ENCODE assay signal across 10 cellular contexts in genomic region chr5:141135030-141135717, GRCh38. TPM values are rescaled to one million over a fixed set of nuclear protein-coding genes. Genes with fewer than 3 reads are reported as not detected.
DNase-seq lines count a peak whose midpoint lies in the region; ATAC-seq, FAIRE-seq and TF ChIP-seq lines count a peak whose summit lies in the region.
"Had no signal": no experiment of that assay in that cellular context is flagged by ENCODE, and none has a peak within 500 bp of the region (broad histone marks: within the 10 kb centered on the region; RNA-seq: fewer than 3 reads in every experiment).

Gene PCDHB5, plus strand, starts transcription at chr5:141135206. Its CDS starts 229 bp downstream, at chr5:141135435.

- TF ChIP-seq CTCF in LNCaP clone FGC (IDR thresholded peaks at IDR 0.05; ENCODE audit: control insufficient read depth, extremely low read depth, insufficient read depth) (peak; percentile 64), ascending aorta (IDR thresholded peaks at IDR 0.05) (peak in 2 of 3 experiments; percentile 16 to 39)

- no peak for ATAC-seq in stimulated activated memory B cell treated with anti-CD40 and anti-IgM and Interleukin-4, amounts not matched to agents 10 μg/mL and 1 μg/mL and 100 μg/mL, for 72 hours

- intact Hi-C loops in ascending aorta (cut with DNase I) = no loop called here

- no peaks in the 10 kb centered on the region for H3K36me3 ChIP-seq in ascending aorta

- H3K4me3 ChIP-seq in LNCaP clone FGC (ENCODE audit: low read depth, low read length) (peak within 1 kb of the TSS; percentile 76), ascending aorta (peak within 1 kb of the TSS; percentile 31 to 53)

- no peak within 1 kb of the TSS for H3K4me3 Mint-ChIP-seq in stimulated activated memory B cell treated with anti-CD40 and anti-IgM and Interleukin-4, amounts not matched to agents 10 μg/mL and 1 μg/mL and 100 μg/mL, for 72 hours

- no peak within 1 kb of the TSS for H3K27ac ChIP-seq in ascending aorta
- H3K27ac ChIP-seq: KMS-11 had no signal

- no peak within 1 kb of the TSS for H3K27ac Mint-ChIP-seq in stimulated activated memory B cell treated with anti-CD40 and anti-IgM and Interleukin-4, amounts not matched to agents 10 μg/mL and 1 μg/mL and 100 μg/mL, for 72 hours

- H3K4me1 Mint-ChIP-seq in stimulated activated memory B cell treated with anti-CD40 and anti-IgM and Interleukin-4, amounts not matched to agents 10 μg/mL and 1 μg/mL and 100 μg/mL, for 72 hours = peaks cover 7% of the 10 kb centered on the region

- peaks cover 17% of the 10 kb centered on the region for H3K9me3 Mint-ChIP-seq in stimulated activated memory B cell treated with anti-CD40 and anti-IgM and Interleukin-4, amounts not matched to agents 10 μg/mL and 1 μg/mL and 100 μg/mL, for 72 hours

- H3K27me3 Mint-ChIP-seq in stimulated activated memory B cell treated with anti-CD40 and anti-IgM and Interleukin-4, amounts not matched to agents 10 μg/mL and 1 μg/mL and 100 μg/mL, for 72 hours = peaks cover 18% of the 10 kb centered on the region

- H3K36me3 Mint-ChIP-seq in stimulated activated memory B cell treated with anti-CD40 and anti-IgM and Interleukin-4, amounts not matched to agents 10 μg/mL and 1 μg/mL and 100 μg/mL, for 72 hours = no peaks in the 10 kb centered on the region

- no peak for FAIRE-seq in urothelium cell line (lab: Jason Lieb, UNC)

- DNase-seq in COLO668 (lab: John Stamatoyannopoulos, UW; ENCODE audit: unreplicated experiment) = peak; percentile 71
- peak; percentile 15 for DNase-seq in LNCaP clone FGC (ENCODE audit: low read depth)
- DNase-seq in ascending aorta (ENCODE audit: low spot score in 2 of 2) = no peak
- peak; percentile 40 for DNase-seq in left kidney (ENCODE audit: low read depth, low spot score)
- DNase-seq in urothelium cell line (ENCODE audit: low spot score) = peak; percentile 65
- no peak for DNase-seq in NK-92 treated with Interleukin-12 subunit alpha and Interleukin-12 subunit beta, amount 100 ng/mL, for 24 hours (lab: John Stamatoyannopoulos, UW)
- DNase-seq in NCI-H128 (lab: John Stamatoyannopoulos, UW; ENCODE audit: unreplicated experiment) = no peak
- DNase-seq: naive B cell had no signal

- peaks cover 45 to 83% of the 10 kb centered on the region in 2 donors for H3K9me3 ChIP-seq in ascending aorta

- no peaks in the 10 kb centered on the region for H3K27me3 ChIP-seq in ascending aorta

- no peaks in the 10 kb centered on the region for H3K4me1 ChIP-seq in ascending aorta

RNA-seq across cellular contexts. Expression of gene PCDHB5, which starts in this region (rescaled TPM):
- 61.8 TPM for total RNA-seq in ascending aorta

Comparison
In these comparisons a context has a peak if more than half of its experiments do, and no peak if none do; other contexts are left out.
1. DNase-seq: peak in COLO668 (single experiment), LNCaP clone FGC (single experiment), left kidney (single experiment) and urothelium cell line (single experiment); none in ascending aorta (0 of 2), NK-92 treated with Interleukin-12 subunit alpha and Interleukin-12 subunit beta, amount 100 ng/mL, for 24 hours (single experiment) and NCI-H128 (single experiment).